ENCODE assay signal across 20 cellular contexts in the genomic region with DNA sequence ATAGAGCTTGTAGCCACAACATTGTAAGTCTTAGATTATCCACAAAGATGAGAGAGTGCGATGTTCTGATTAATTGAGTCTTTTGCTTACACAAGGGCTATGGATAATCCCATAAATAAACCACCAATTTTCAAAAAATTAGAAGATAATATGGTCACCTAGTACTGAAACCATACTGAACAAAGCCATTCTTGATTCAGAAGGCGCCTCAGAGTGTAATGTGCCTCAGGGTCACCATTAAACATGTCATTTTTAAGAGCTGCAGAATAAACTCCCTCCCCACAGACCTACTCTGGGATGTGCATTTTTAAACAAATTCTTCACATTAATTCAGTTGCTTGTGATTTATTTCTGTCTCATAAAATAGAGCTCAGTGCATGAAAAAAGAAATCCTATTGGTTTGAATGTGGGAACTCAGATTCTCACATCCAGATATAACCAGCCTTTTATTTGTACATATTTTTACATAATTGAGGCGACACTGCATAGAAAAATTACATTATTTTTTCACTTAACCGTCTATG.
"Had no signal": no experiment of that assay in that cellular context is flagged by ENCODE, and none has a peak within 500 bp of the region (broad histone marks: within the 10 kb centered on the region; RNA-seq: fewer than 3 reads in every experiment).

No MANE protein-coding gene starts in this region.

- H3K4me2 ChIP-seq: hepatocyte had no signal

- H2AFZ ChIP-seq: hepatocyte had no signal

- ATAC-seq: effector memory CD8-positive, alpha-beta T cell; left cardiac atrium; stimulated activated naive B cell treated with anti-CD40 and anti-IgM and Interleukin-4, amounts not matched to agents 10 μg/mL and 1 μg/mL and 100 μg/mL, for 72 hours; stimulated activated naive CD8-positive, alpha-beta T cell treated with anti-CD3 and anti-CD28 coated beads, Interleukin-15, amount 100 ng/mL, for 72 hours had no signal

- H3K79me2 ChIP-seq: hepatocyte had no signal

- H3K27me3 ChIP-seq: esophagus squamous epithelium, right atrium auricular region, sigmoid colon, testis, uterus had no signal

- H3K9me3 ChIP-seq: esophagus squamous epithelium, right atrium auricular region, sigmoid colon, testis, uterus had no signal

- H3K27ac ChIP-seq: esophagus squamous epithelium, hepatocyte, right atrium auricular region, sigmoid colon, skin epidermis, testis, uterus had no signal

- H3K4me3 ChIP-seq: hepatocyte, lung, right atrium auricular region, sigmoid colon, skin epidermis, testis, uterus had no signal

- H3K36me3 ChIP-seq: esophagus squamous epithelium, right atrium auricular region, sigmoid colon, uterus had no signal

- H3K4me1 ChIP-seq: right atrium auricular region, sigmoid colon, testis, uterus had no signal

- DNase-seq: effector memory CD8-positive, alpha-beta T cell; esophagus squamous epithelium; head of caudate nucleus; kidney; left cardiac atrium; left ventricle myocardium superior; midbrain; naive B cell; occipital lobe; posterior cingulate gyrus; sigmoid colon; stimulated activated CD4-positive, alpha-beta T cell treated with anti-CD3 and anti-CD28 coated beads, Interleukin-4, amount 100 ng/mL, for 1 hour; stimulated activated naive B cell treated with anti-CD40 and anti-IgM and Interleukin-4, amounts not matched to agents 10 μg/mL and 1 μg/mL and 100 μg/mL, for 72 hours; stimulated activated naive CD8-positive, alpha-beta T cell treated with anti-CD3 and anti-CD28 coated beads, Interleukin-15, amount 100 ng/mL, for 72 hours; testis; uterus had no signal
